ENCODE assay signal across 9 cellular contexts in the genomic region with DNA sequence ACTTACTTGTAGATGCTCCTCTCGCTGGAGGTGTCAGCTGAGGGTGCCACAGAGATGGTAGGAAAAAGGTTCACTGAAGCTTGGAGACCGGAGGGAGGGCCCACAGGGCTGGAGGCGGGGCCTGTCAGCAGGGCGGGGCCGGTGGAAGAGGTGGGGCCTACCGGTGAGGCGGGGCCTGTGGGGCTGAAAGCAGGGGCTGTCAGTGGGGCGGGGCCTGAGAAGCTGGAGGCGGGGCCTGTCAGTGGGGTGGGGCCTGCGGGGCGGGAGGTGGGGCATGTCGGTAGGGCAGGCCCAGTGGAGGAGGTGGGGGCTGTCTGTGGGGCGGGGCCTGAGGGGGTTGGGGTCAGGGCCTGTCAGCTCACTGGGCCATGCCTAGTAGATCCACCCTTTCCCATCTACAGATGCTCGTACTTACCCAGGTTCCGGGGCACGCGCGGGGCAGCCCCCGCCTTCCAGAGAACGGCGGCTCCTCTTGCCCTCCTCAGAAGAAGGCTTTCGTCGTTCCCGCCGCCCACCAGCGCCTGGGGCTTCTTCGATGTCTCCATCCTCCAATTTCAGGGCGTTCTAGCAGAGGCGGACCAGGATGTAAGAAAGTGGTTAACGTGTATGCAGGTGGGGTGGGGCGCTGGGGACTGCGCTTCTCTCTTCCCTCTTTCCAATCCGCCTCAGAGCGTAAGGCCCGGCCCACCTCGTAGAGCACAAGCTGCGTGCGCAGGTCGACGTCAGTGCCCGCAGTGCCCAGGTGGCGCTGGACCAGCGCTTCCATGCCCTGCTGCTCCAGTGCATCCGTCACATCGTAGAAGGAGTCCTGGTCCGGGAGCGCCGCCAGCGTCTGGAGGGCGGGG. TPM values are rescaled to one million over a fixed set of nuclear protein-coding genes. Genes with fewer than 3 reads are reported as not detected.
DNase-seq lines count a peak whose midpoint lies in the region; ATAC-seq, FAIRE-seq and TF ChIP-seq lines count a peak whose summit lies in the region.
"Had no signal": no experiment of that assay in that cellular context is flagged by ENCODE, and none has a peak within 500 bp of the region (broad histone marks: within the 10 kb centered on the region; RNA-seq: fewer than 3 reads in every experiment).

No MANE protein-coding gene starts in this region.

- H3K9me3 ChIP-seq in AG04450 (ENCODE audit: control insufficient read depth, insufficient read depth, low read length) (peaks cover 4% of the 10 kb centered on the region; the same call in 1 of the 2 replicates), keratinocyte (ENCODE audit: control insufficient read depth, low read depth, low read length) (no peaks in the 10 kb centered on the region), smooth muscle cell (replicated peaks; ENCODE audit: low read depth) (no peaks in the 10 kb centered on the region)

- peak overlapping the region; percentile 43 to 72 (median 57) for H3K4me3 Mint-ChIP-seq in T-cell

- H3K4me1 ChIP-seq in keratinocyte (ENCODE audit: control insufficient read depth, extremely low read depth, insufficient read depth, low read length) (peaks cover 26% of the 10 kb centered on the region), smooth muscle cell (ENCODE audit: low read depth) (peaks cover 9% of the 10 kb centered on the region)

- H3K4me3 ChIP-seq in AG04450 (ENCODE audit: low read depth, low read length) (no peak overlapping the region), keratinocyte (ENCODE audit: control insufficient read depth in 2 of 3, extremely low read depth in 1 of 3, insufficient read depth in 2 of 3, low read depth in 1 of 3, low read length in 3 of 3) (peak overlapping the region; percentile 7 to 49 (median 47)), smooth muscle cell (no peak overlapping the region)

- H3K4me2 ChIP-seq in keratinocyte (ENCODE audit: control insufficient read depth, extremely low read depth, insufficient read depth, low read depth, low read length) (peak overlapping the region; percentile 79), smooth muscle cell (no peak overlapping the region)

- dilution Hi-C loops in keratinocyte (cut with MboI; ENCODE audit: extremely low pct_ligation_motif_present, low sequenced_read_pairs) = no loop called here

- H3K4me1 Mint-ChIP-seq in T-cell = peaks cover 0 to 18% (median 9%) of the 10 kb centered on the region in 3 donors

- FAIRE-seq in keratinocyte (lab: Jason Lieb, UNC) = no peak
- FAIRE-seq: endometrium had no signal

- H3F3A ChIP-seq in smooth muscle cell (ENCODE audit: low read depth) = peaks cover 21% of the 10 kb centered on the region

- H3K79me2 ChIP-seq in keratinocyte (ENCODE audit: control insufficient read depth, insufficient read depth, low read length) = peaks cover 10% of the 10 kb centered on the region
- no peaks in the 10 kb centered on the region for H3K79me2 ChIP-seq in smooth muscle cell (ENCODE audit: low read depth)

- peaks cover 26% of the 10 kb centered on the region for H3K36me3 Mint-ChIP-seq in T-cell
- peaks cover 19 to 29% of the 10 kb centered on the region in 2 donors for H3K36me3 Mint-ChIP-seq in activated naive CD4-positive, alpha-beta T cell treated with anti-CD3 and anti-CD28 coated beads, Interleukin-2, amount 50 U/mL, for 72 hours

- peak overlapping the region; percentile 46 for H3K9ac ChIP-seq in keratinocyte (ENCODE audit: control insufficient read depth, extremely low read depth, insufficient read depth, low read length)
- no peak overlapping the region for H3K9ac ChIP-seq in smooth muscle cell (ENCODE audit: low read depth)

- no peaks in the 10 kb centered on the region for H3K27me3 Mint-ChIP-seq in T-cell

- no peak for DNase-seq in AG04450 (ENCODE audit: low read depth, low spot score)
- DNase-seq in T-cell = peak; percentile 30 to 79 (median 62)
- DNase-seq in activated naive CD4-positive, alpha-beta T cell treated with anti-CD3 and anti-CD28 coated beads, Interleukin-2, amount 50 U/mL, for 72 hours (ENCODE audit: low spot score in 2 of 2) = peak in 1 of 2 donors; percentile 94
- DNase-seq in keratinocyte (ENCODE audit: low read depth, low spot score) = no peak
- DNase-seq in stimulated activated CD8-positive, alpha-beta memory T cell treated with anti-CD3 and anti-CD28 coated beads, Interleukin-7, amount 100 ng/mL, for 4 hours (ENCODE audit: low read depth in 2 of 2) = peak; percentile 38 to 41
- DNase-seq in smooth muscle cell (lab: John Stamatoyannopoulos, UW; ENCODE audit: unreplicated experiment) = no peak

- H2AFZ ChIP-seq in keratinocyte (ENCODE audit: control insufficient read depth, low read length) = peak overlapping the region; percentile 29
- no peak overlapping the region for H2AFZ ChIP-seq in smooth muscle cell (ENCODE audit: low read depth)

- H3K27ac ChIP-seq in AG04450 (ENCODE audit: low read depth, low read length) = peak overlapping the region; percentile 11
- peak overlapping the region; percentile 70 for H3K27ac ChIP-seq in keratinocyte (ENCODE audit: control insufficient read depth, insufficient read depth, low read length)
- no peak overlapping the region for H3K27ac ChIP-seq in smooth muscle cell (ENCODE audit: low read depth)

- peaks cover 29 to 31% of the 10 kb centered on the region in 2 experiments for H3K36me3 ChIP-seq in keratinocyte (ENCODE audit: control insufficient read depth in 2 of 2, extremely low read depth in 1 of 2, insufficient read depth in 2 of 2, low read length in 2 of 2)
- no peaks in the 10 kb centered on the region for H3K36me3 ChIP-seq in smooth muscle cell (ENCODE audit: low read depth)

- peak; percentile 78 for ATAC-seq in GM19351 (IDR thresholded peaks at IDR 0.05; ENCODE audit: unreplicated experiment)
- peak; percentile 65 to 82 (median 72) for ATAC-seq in T-cell (replicated peaks in 1 of 4)
- ATAC-seq in activated naive CD4-positive, alpha-beta T cell treated with anti-CD3 and anti-CD28 coated beads, Interleukin-2, amount 50 U/mL, for 72 hours = peak; percentile 58 to 92
- no peak for ATAC-seq in HG02678 (IDR thresholded peaks at IDR 0.05; ENCODE audit: unreplicated experiment)

- POLR2A ChIA-PET in AG04450 (lab: Yijun Ruan, JAX) = interaction anchor here (0.5 to 2.0 kb wide), 3 partner anchors 9 to 35 kb away, joined by 3 to 7 read pairs (median 6); a partner anchor contains a TSS
- POLR2A ChIA-PET in T-cell (lab: Charles Lee) = no interaction called here

- no peaks in the 10 kb centered on the region for H3K9me3 Mint-ChIP-seq in T-cell
- no peaks in the 10 kb centered on the region for H3K9me3 Mint-ChIP-seq in activated naive CD4-positive, alpha-beta T cell treated with anti-CD3 and anti-CD28 coated beads, Interleukin-2, amount 50 U/mL, for 72 hours

- H3K27ac Mint-ChIP-seq in T-cell = peak overlapping the region; percentile 91 to 92
- H3K27ac Mint-ChIP-seq in activated naive CD4-positive, alpha-beta T cell treated with anti-CD3 and anti-CD28 coated beads, Interleukin-2, amount 50 U/mL, for 72 hours = peak overlapping the region; percentile 24 to 77

- WGBS in smooth muscle cell (ENCODE audit: low lambda C conversion rate) = 87% methylated on average over 43 of the region's 50 CpGs

- no peaks in the 10 kb centered on the region for H3K27me3 ChIP-seq in AG04450 (ENCODE audit: control insufficient read depth, insufficient read depth, low read length)
- H3K27me3 ChIP-seq in keratinocyte (ENCODE audit: control insufficient read depth, extremely low read depth, insufficient read depth, low read length) = no peaks in the 10 kb centered on the region
- no peaks in the 10 kb centered on the region for H3K27me3 ChIP-seq in smooth muscle cell (ENCODE audit: low read depth)

- no peaks in the 10 kb centered on the region for H4K20me1 ChIP-seq in keratinocyte (ENCODE audit: control insufficient read depth, extremely low read depth, insufficient read depth, low read length)
- no peaks in the 10 kb centered on the region for H4K20me1 ChIP-seq in smooth muscle cell (ENCODE audit: low read depth)

- no peaks in the 10 kb centered on the region for H3K9me1 ChIP-seq in keratinocyte (ENCODE audit: control insufficient read depth, extremely low read depth, insufficient read depth, low read length)

- CTCF ChIA-PET in AG04450 (lab: Charles Lee) (no interaction called here), T-cell (lab: Charles Lee) (interaction anchor here in 1 of 2 donors (0.7 kb wide), 1 partner anchor 39 kb away, joined by 5 read pairs; no protein-coding TSS in a partner anchor)

- TF ChIP-seq CTCF in AG04450 (IDR thresholded peaks at IDR 0.05; ENCODE audit: low read depth, low read length) (no peak), keratinocyte (optimal IDR thresholded peaks at IDR 0.05 in 1 of 3, IDR thresholded peaks at IDR 0.05 in 1 of 3, conservative IDR thresholded peaks at IDR 0.05 in 1 of 3; ENCODE audit: extremely low read depth in 1 of 3, insufficient read depth in 2 of 3, low read length in 3 of 3) (peak in 1 of 3 experiments; percentile 17), smooth muscle cell (IDR thresholded peaks at IDR 0.05; ENCODE audit: borderline replicate concordance, insufficient read depth, poor library complexity, severe bottlenecking) (no peak)

RNA-seq across cellular contexts. Expression of a gene that starts 9.8 kb away (rescaled TPM):
- 38.5 and 46.8 TPM in 2 replicates for polyA plus RNA-seq in AG04450 (2011; rRNA removed)
- polyA minus RNA-seq in AG04450 (2011; rRNA and poly(A)+ RNA removed) = 33.9 and 34.9 TPM in 2 replicates
- total RNA-seq in T-cell = 10 to 100 TPM; 28.5 to 40.3 (median 34.8) TPM
- total RNA-seq in activated naive CD4-positive, alpha-beta T cell treated with anti-CD3 and anti-CD28 coated beads, Interleukin-2, amount 50 U/mL, for 72 hours = 10 to 100 TPM; 28.4 to 35.4 TPM
- 44.9 to 47.6 TPM (median 46.3 TPM) in 3 replicates for polyA plus RNA-seq in keratinocyte
- 28.4 TPM for polyA plus RNA-seq in keratinocyte (2011; ENCODE audit: low read depth)
- 32.4 and 50.2 TPM in 2 replicates for polyA plus RNA-seq in keratinocyte (2011; cell fraction: cytosol; rRNA removed)
- polyA plus RNA-seq in keratinocyte (2011; cell fraction: nucleus; rRNA removed) = 41.7 and 44.5 TPM in 2 replicates
- polyA plus RNA-seq in keratinocyte (2012; ENCODE audit: low replicate concordance) = 39.1 and 45.1 TPM in 2 replicates
- 29.7 to 39.9 TPM (median 32.6 TPM) in 3 replicates for polyA minus RNA-seq in keratinocyte
- polyA minus RNA-seq in keratinocyte (2011; cell fraction: cytosol; rRNA and poly(A)+ RNA removed) = 27.6 TPM
- polyA minus RNA-seq in keratinocyte (2011; cell fraction: nucleus; rRNA and poly(A)+ RNA removed) = 12.6 and 15.7 TPM in 2 replicates
- 45.4 and 56.9 TPM in 2 replicates for total RNA-seq in smooth muscle cell
- polyA plus RNA-seq in smooth muscle cell = 156 and 171 TPM in 2 replicates

RNA-seq across cellular contexts. Expression of a gene that starts 10.5 kb away (rescaled TPM):
- polyA plus RNA-seq in AG04450 (2011; rRNA removed) (21.2 and 25.4 TPM in 2 replicates), keratinocyte (21.6 to 29.6 TPM (median 29.4 TPM) in 3 replicates), smooth muscle cell (23.3 and 30.5 TPM in 2 replicates)
- 33.5 and 48.0 TPM in 2 replicates for polyA minus RNA-seq in AG04450 (2011; rRNA and poly(A)+ RNA removed)
- total RNA-seq in T-cell (10 to 100 TPM; 31.0 to 92.5 (median 66.2) TPM), smooth muscle cell (7.2 and 16.0 TPM in 2 replicates)
- total RNA-seq in activated naive CD4-positive, alpha-beta T cell treated with anti-CD3 and anti-CD28 coated beads, Interleukin-2, amount 50 U/mL, for 72 hours = 100 to 1,000 TPM; 104 to 133 TPM
- 17.7 TPM for polyA plus RNA-seq in keratinocyte (2011; ENCODE audit: low read depth)
- 10.3 and 15.2 TPM in 2 replicates for polyA plus RNA-seq in keratinocyte (2011; cell fraction: cytosol; rRNA removed)
- 91.1 and 111 TPM in 2 replicates for polyA plus RNA-seq in keratinocyte (2011; cell fraction: nucleus; rRNA removed)
- 14.5 and 36.2 TPM in 2 replicates for polyA plus RNA-seq in keratinocyte (2012; ENCODE audit: low replicate concordance)
- 17.5 to 52.8 TPM (median 35.1 TPM) in 3 replicates for polyA minus RNA-seq in keratinocyte
- 41.4 TPM for polyA minus RNA-seq in keratinocyte (2011; cell fraction: cytosol; rRNA and poly(A)+ RNA removed)
- 25.7 and 33.4 TPM in 2 replicates for polyA minus RNA-seq in keratinocyte (2011; cell fraction: nucleus; rRNA and poly(A)+ RNA removed)

RNA-seq across cellular contexts. Expression of a gene that starts 12.0 kb away (rescaled TPM):
- polyA plus RNA-seq in AG04450 (2011; rRNA removed) (2.4 and 3.1 TPM in 2 replicates), keratinocyte (0.51 to 0.68 TPM (median 0.62 TPM) in 3 replicates), smooth muscle cell (6.9 and 9.1 TPM in 2 replicates)
- polyA minus RNA-seq in AG04450 (2011; rRNA and poly(A)+ RNA removed) = 2.8 and 3.4 TPM in 2 replicates
- total RNA-seq in T-cell (1 to 10 TPM; 1.4 to 2.3 (median 2.2) TPM), smooth muscle cell (2.1 and 3.8 TPM in 2 replicates)
- total RNA-seq in activated naive CD4-positive, alpha-beta T cell treated with anti-CD3 and anti-CD28 coated beads, Interleukin-2, amount 50 U/mL, for 72 hours = 10 to 100 TPM in 1 of 2 donors, 1 to 10 TPM in 1; 8.3 to 13.6 TPM
- 0.56 TPM for polyA plus RNA-seq in keratinocyte (2011; ENCODE audit: low read depth)
- polyA plus RNA-seq in keratinocyte (2011; cell fraction: cytosol; rRNA removed) = 0.27 and 0.41 TPM in 2 replicates
- polyA plus RNA-seq in keratinocyte (2011; cell fraction: nucleus; rRNA removed) = 2.4 and 3.5 TPM in 2 replicates
- 0.42 and 0.62 TPM in 2 replicates for polyA plus RNA-seq in keratinocyte (2012; ENCODE audit: low replicate concordance)
- 0.43 to 0.99 TPM (median 0.51 TPM) in 3 replicates for polyA minus RNA-seq in keratinocyte
- not detected for polyA minus RNA-seq in keratinocyte (2011; cell fraction: cytosol; rRNA and poly(A)+ RNA removed)
- 0.78 and 2.1 TPM in 2 replicates for polyA minus RNA-seq in keratinocyte (2011; cell fraction: nucleus; rRNA and poly(A)+ RNA removed)

RNA-seq across cellular contexts. Expression of a gene that starts 37.8 kb away (rescaled TPM):
- polyA plus RNA-seq in AG04450 (2011; rRNA removed) (0.57 and 0.74 TPM in 2 replicates), keratinocyte (21.0 to 38.7 TPM (median 23.4 TPM) in 3 replicates), smooth muscle cell (2.2 and 7.8 TPM in 2 replicates)
- polyA minus RNA-seq in AG04450 (2011; rRNA and poly(A)+ RNA removed) = 0.48 and 0.64 TPM in 2 replicates
- total RNA-seq in T-cell (10 to 100 TPM in 1 of 5 donors, 1 to 10 TPM in 4; 3.8 to 11.7 (median 8.8) TPM), smooth muscle cell (3.8 and 6.7 TPM in 2 replicates)
- total RNA-seq in activated naive CD4-positive, alpha-beta T cell treated with anti-CD3 and anti-CD28 coated beads, Interleukin-2, amount 50 U/mL, for 72 hours = 1 to 10 TPM; 4.0 to 7.0 TPM
- polyA plus RNA-seq in keratinocyte (2011; ENCODE audit: low read depth) = 7.2 TPM
- polyA plus RNA-seq in keratinocyte (2011; cell fraction: cytosol; rRNA removed) = 10.4 and 26.3 TPM in 2 replicates
- polyA plus RNA-seq in keratinocyte (2011; cell fraction: nucleus; rRNA removed) = 37.7 and 52.4 TPM in 2 replicates
- 21.4 and 27.8 TPM in 2 replicates for polyA plus RNA-seq in keratinocyte (2012; ENCODE audit: low replicate concordance)
- polyA minus RNA-seq in keratinocyte = 17.3 to 29.4 TPM (median 24.9 TPM) in 3 replicates
- 42.6 TPM for polyA minus RNA-seq in keratinocyte (2011; cell fraction: cytosol; rRNA and poly(A)+ RNA removed)
- polyA minus RNA-seq in keratinocyte (2011; cell fraction: nucleus; rRNA and poly(A)+ RNA removed) = 24.1 and 26.5 TPM in 2 replicates

RNA-seq across cellular contexts. Expression of a gene that starts 42.6 kb away (rescaled TPM):
- polyA plus RNA-seq in AG04450 (2011; rRNA removed) (17.2 and 23.3 TPM in 2 replicates), keratinocyte (0.80 to 4.3 TPM (median 1.3 TPM) in 3 replicates), smooth muscle cell (2.7 and 9.9 TPM in 2 replicates)
- 14.1 and 22.3 TPM in 2 replicates for polyA minus RNA-seq in AG04450 (2011; rRNA and poly(A)+ RNA removed)
- total RNA-seq in T-cell (10 to 100 TPM; 19.4 to 27.5 (median 24.9) TPM), smooth muscle cell (3.9 and 27.0 TPM in 2 replicates)
- total RNA-seq in activated naive CD4-positive, alpha-beta T cell treated with anti-CD3 and anti-CD28 coated beads, Interleukin-2, amount 50 U/mL, for 72 hours = 10 to 100 TPM in 1 of 2 donors, 1 to 10 TPM in 1; 9.5 to 23.2 TPM
- 0.94 TPM for polyA plus RNA-seq in keratinocyte (2011; ENCODE audit: low read depth)
- polyA plus RNA-seq in keratinocyte (2011; cell fraction: cytosol; rRNA removed) = 0.68 and 1.3 TPM in 2 replicates
- polyA plus RNA-seq in keratinocyte (2011; cell fraction: nucleus; rRNA removed) = 7.1 and 9.7 TPM in 2 replicates
- 0.60 and 4.4 TPM in 2 replicates for polyA plus RNA-seq in keratinocyte (2012; ENCODE audit: low replicate concordance)
- polyA minus RNA-seq in keratinocyte = 1.4 to 4.9 TPM (median 2.5 TPM) in 3 replicates
- 7.7 TPM for polyA minus RNA-seq in keratinocyte (2011; cell fraction: cytosol; rRNA and poly(A)+ RNA removed)
- polyA minus RNA-seq in keratinocyte (2011; cell fraction: nucleus; rRNA and poly(A)+ RNA removed) = 2.5 and 2.6 TPM in 2 replicates

Comparison
In these comparisons a context has a peak if more than half of its experiments do, and no peak if none do; other contexts are left out.
1. DNase-seq: peak in T-cell (34 of 34) and stimulated activated CD8-positive, alpha-beta memory T cell treated with anti-CD3 and anti-CD28 coated beads, Interleukin-7, amount 100 ng/mL, for 4 hours (2 of 2); none in AG04450 (single experiment), keratinocyte (single experiment) and smooth muscle cell (single experiment).
2. H3K4me3 ChIP-seq: peak in keratinocyte (3 of 3); none in AG04450 (single experiment) and smooth muscle cell (single experiment).